In genomic region chr1:156356875-156357534, GRCh38 we compare ENCODE assay signal across 8 cellular contexts. TPM values are rescaled to one million over a fixed set of nuclear protein-coding genes. Genes with fewer than 3 reads are reported as not detected.
A peak's percentile ranks its signal among the peaks of the same experiment; 100 is the strongest.
DNase-seq lines count a peak whose midpoint lies in the region; ATAC-seq, FAIRE-seq and TF ChIP-seq lines count a peak whose summit lies in the region.

No MANE protein-coding gene starts in this region.

- intact Hi-C loops in pancreas (cut with DNase I) = no loop called here

- no peaks in the 10 kb centered on the region for H3K9me3 ChIP-seq in pancreas

- no peaks in the 10 kb centered on the region for H3K4me1 ChIP-seq in pancreas

- H3K4me3 ChIP-seq in fibroblast of mammary gland (ENCODE audit: control insufficient read depth, low read depth, low read length) = no peak overlapping the region
- H3K4me3 ChIP-seq in pancreas = no peak overlapping the region

- 9 to 10% methylated on average over 22 of the region's 22 CpGs for WGBS in pancreas, 2 donors

- FAIRE-seq in pancreas (lab: Jason Lieb, UNC) = no peak

- no peaks in the 10 kb centered on the region for H3K36me3 ChIP-seq in pancreas

- H3K27me3 ChIP-seq in pancreas = no peaks in the 10 kb centered on the region

- TF ChIP-seq CTCF in fibroblast of mammary gland (conservative IDR thresholded peaks at IDR 0.05; ENCODE audit: control insufficient read depth, insufficient read depth, low read depth, low read length) = peak; percentile 28
- TF ChIP-seq CTCF in pancreas (IDR thresholded peaks at IDR 0.05) = peak; percentile 59 to 94 (median 80)

- H3K27ac ChIP-seq in pancreas = no peak overlapping the region

- ATAC-seq in HG02759 (IDR thresholded peaks at IDR 0.05; ENCODE audit: unreplicated experiment) = peak; percentile 62
- peak; percentile 97 to 100 (median 99) for ATAC-seq in pancreas
- no peak for ATAC-seq in GM18502 (IDR thresholded peaks at IDR 0.05; ENCODE audit: poor library complexity, unreplicated experiment)
- ATAC-seq in HG03342 (IDR thresholded peaks at IDR 0.05; ENCODE audit: unreplicated experiment) = no peak

- DNase-seq in DMS 273 (lab: John Stamatoyannopoulos, UW; ENCODE audit: unreplicated experiment) (peak; percentile 72), NCI-H510A (lab: John Stamatoyannopoulos, UW) (peak; percentile 85), fibroblast of mammary gland (ENCODE audit: low read depth) (no peak), pancreas (peak; percentile 75 to 92 (median 84))
- peak; percentile 74 for DNase-seq in activated CD8-positive, alpha-beta memory T cell treated with anti-CD3 and anti-CD28 coated beads, Interleukin-2, amount 50 U/mL, for 4 hours

RNA-seq across cellular contexts. Expression of gene RHBG, which starts 12.0 kb away (rescaled TPM):
- under 1 TPM; 0.16 to 1.00 (median 0.40) TPM for total RNA-seq in pancreas
- 1 to 10 TPM; 1.3 to 3.5 TPM for polyA plus RNA-seq in pancreas

RNA-seq across cellular contexts. Expression of gene TSACC, which starts 18.7 kb away (rescaled TPM):
- total RNA-seq in pancreas = not detected
- under 1 TPM in 1 of 2 donors, not detected in 1; 0.56 TPM for polyA plus RNA-seq in pancreas

RNA-seq across cellular contexts. Expression of gene CCT3, which starts 18.9 kb away (rescaled TPM):
- total RNA-seq in pancreas = 100 to 1,000 TPM in 1 of 6 donors, 10 to 100 TPM in 5; 47.1 to 107 (median 87.1) TPM
- 10 to 100 TPM; 58.3 to 81.5 TPM for polyA plus RNA-seq in pancreas

RNA-seq across cellular contexts. Expression of gene VHLL, which starts 57.9 kb away (rescaled TPM):
- total RNA-seq in pancreas = not detected
- under 1 TPM in 1 of 2 donors, not detected in 1; 0.19 TPM for polyA plus RNA-seq in pancreas

Comparison
In these comparisons a context has a peak if more than half of its experiments do, and no peak if none do; other contexts are left out.
1. ATAC-seq: peak in HG02759 (single experiment) and pancreas (4 of 4); none in GM18502 (single experiment) and HG03342 (single experiment).